ENCODE assay signal across 18 cellular contexts in genomic region chr2:105407946-105408743, GRCh38.
"Had no signal": no experiment of that assay in that cellular context is flagged by ENCODE, and none has a peak within 500 bp of the region (broad histone marks: within the 10 kb centered on the region; RNA-seq: fewer than 3 reads in every experiment).

No MANE protein-coding gene starts in this region.

- H3K27ac ChIP-seq: foreskin keratinocyte, neutrophil, spleen, upper lobe of right lung had no signal

- H3K4me1 ChIP-seq: right lobe of liver, spleen had no signal

- H3K9me3 ChIP-seq: mucosa of descending colon, neutrophil, right lobe of liver, spleen, suprapubic skin, upper lobe of right lung had no signal

- H3K36me3 ChIP-seq: neutrophil, right lobe of liver, spleen, suprapubic skin, upper lobe of right lung had no signal

- H3K4me3 ChIP-seq: lung, mucosa of descending colon, right lobe of liver, spleen, suprapubic skin, upper lobe of right lung had no signal

- DNase-seq: activated CD4-positive, alpha-beta T cell treated with anti-CD3 and anti-CD28 coated beads for 48 hours; activated CD8-positive, alpha-beta T cell treated with anti-CD3 and anti-CD28 coated beads for 36 hours; activated effector memory CD4-positive, alpha-beta T cell treated with Interleukin-2 at 50 U/mL for 16 hours; activated naive CD4-positive, alpha-beta T cell treated with anti-CD3 and anti-CD28 coated beads, Interleukin-2, amount 50 U/mL, for 16 hours; activated T-cell treated with anti-CD3 and anti-CD28 coated beads, Interleukin-2, amount 50 U/mL, for 4 hours; cerebellar nuclear complex; effector memory CD4-positive, alpha-beta T cell; glutamatergic neuron; mucosa of descending colon; naive thymus-derived CD4-positive, alpha-beta T cell; right lobe of liver; spleen; upper lobe of right lung had no signal

- H3K27me3 ChIP-seq: foreskin keratinocyte, right lobe of liver, suprapubic skin had no signal

- ATAC-seq: activated CD8-positive, alpha-beta T cell treated with anti-CD3 and anti-CD28 coated beads for 36 hours; activated T-cell treated with anti-CD3 and anti-CD28 coated beads, Interleukin-2, amount 50 U/mL, for 4 hours; foreskin keratinocyte; mucosa of descending colon; naive thymus-derived CD4-positive, alpha-beta T cell; upper lobe of right lung; WTC11 had no signal
